In genomic region chr1:203658274-203658673, GRCh38 we compare ENCODE assay signal across 23 cellular contexts. TPM values are rescaled to one million over a fixed set of nuclear protein-coding genes. Genes with fewer than 3 reads are reported as not detected.
DNase-seq lines count a peak whose midpoint lies in the region; ATAC-seq and TF ChIP-seq lines count a peak whose summit lies in the region.
"Had no signal": no experiment of that assay in that cellular context is flagged by ENCODE, and none has a peak within 500 bp of the region (broad histone marks: within the 10 kb centered on the region; RNA-seq: fewer than 3 reads in every experiment).

No MANE protein-coding gene starts in this region.

- no peak for TF ChIP-seq CTCF in esophagus muscularis mucosa (IDR thresholded peaks at IDR 0.05)
- TF ChIP-seq CTCF in uterus (IDR thresholded peaks at IDR 0.05) = no peak

- H3K4me1 ChIP-seq in esophagus muscularis mucosa (peaks cover 51 to 96% (median 91%) of the 10 kb centered on the region in 4 donors), uterus (peaks cover 10 to 11% of the 10 kb centered on the region in 2 donors)

- no peaks in the 10 kb centered on the region for H3K9me3 ChIP-seq in esophagus muscularis mucosa
- no peaks in the 10 kb centered on the region for H3K9me3 ChIP-seq in uterus
- H3K9me3 ChIP-seq: BLaER1 treated with 17β-estradiol and CSF1 and Interleukin-3, amounts not matched to agents 10 nM and 100 nM had no signal

- WGBS in esophagus muscularis mucosa = 77% methylated on average over 4 of the region's 4 CpGs

- TF ChIP-seq EP300 in esophagus muscularis mucosa (IDR thresholded peaks at IDR 0.05) = no peak

- H3K27ac Mint-ChIP-seq in T-helper 2 cell treated with Interferon-gamma antibody and Interleukin-4, amounts not matched to agents 5 μg/mL and 100 μg/mL, for 36 hours = peak overlapping the region; percentile 49
- H3K27ac Mint-ChIP-seq in natural killer cell treated with Interleukin-12 subunit alpha and Interleukin-12 subunit beta and Interleukin-15 and Interleukin-18, amount 100 ng/mL, for 72 hours = peak overlapping the region; percentile 93 to 98

- TF ChIP-seq POLR2A in esophagus muscularis mucosa (IDR thresholded peaks at IDR 0.05; ENCODE audit: low read depth) (no peak), uterus (IDR thresholded peaks at IDR 0.05) (no peak)

- DNase-seq in T-helper 2 cell treated with Interferon-gamma antibody and Interleukin-4, amounts not matched to agents 5 μg/mL and 100 μg/mL, for 36 hours (ENCODE audit: low spot score) = no peak
- DNase-seq in T-helper 2 cell = no peak
- DNase-seq in esophagus muscularis mucosa (ENCODE audit: extremely low spot score) = no peak
- no peak for DNase-seq in natural killer cell treated with Interleukin-12 subunit alpha and Interleukin-12 subunit beta and Interleukin-15 and Interleukin-18, amount 100 ng/mL, for 72 hours (ENCODE audit: low spot score)
- no peak for DNase-seq in uterus
- no peak for DNase-seq in stimulated activated CD4-positive, alpha-beta T cell treated with anti-CD3 and anti-CD28 coated beads, Interleukin-1b, Interleukin-23, amount 100 ng/mL, for 48 hours
- DNase-seq: 8988T; CD4-positive, alpha-beta memory T cell; DMS153; GDM1; MM.1S; NCI-H1048; NCI-H1417 treated with DMSO at 0.1 percent for 48 hours; NCI-H1930; NCI-H2227 treated with DMSO at 0.1 percent for 48 hours; NCI-H510A; NK-92 treated with Interleukin-12 subunit alpha and Interleukin-12 subunit beta, amount 100 ng/mL, for 24 hours; SIG-M5 had no signal

- no peaks in the 10 kb centered on the region for H3K9me3 Mint-ChIP-seq in T-helper 2 cell treated with Interferon-gamma antibody and Interleukin-4, amounts not matched to agents 5 μg/mL and 100 μg/mL, for 36 hours
- no peaks in the 10 kb centered on the region for H3K9me3 Mint-ChIP-seq in natural killer cell treated with Interleukin-12 subunit alpha and Interleukin-12 subunit beta and Interleukin-15 and Interleukin-18, amount 100 ng/mL, for 72 hours
- H3K9me3 Mint-ChIP-seq: CD4-positive, alpha-beta memory T cell had no signal

- H3K4me1 Mint-ChIP-seq in T-helper 2 cell treated with Interferon-gamma antibody and Interleukin-4, amounts not matched to agents 5 μg/mL and 100 μg/mL, for 36 hours (ENCODE audit: low read depth) = peaks cover 53% of the 10 kb centered on the region
- H3K4me1 Mint-ChIP-seq in natural killer cell treated with Interleukin-12 subunit alpha and Interleukin-12 subunit beta and Interleukin-15 and Interleukin-18, amount 100 ng/mL, for 72 hours (ENCODE audit: low read depth in 2 of 2) = peaks cover 52 to 75% of the 10 kb centered on the region in 2 donors

- H3K27me3 ChIP-seq in esophagus muscularis mucosa (no peaks in the 10 kb centered on the region), uterus (no peaks in the 10 kb centered on the region)
- H3K27me3 ChIP-seq: BLaER1 treated with 17β-estradiol and CSF1 and Interleukin-3, amounts not matched to agents 10 nM and 100 nM had no signal

- H3K4me3 Mint-ChIP-seq in T-helper 2 cell treated with Interferon-gamma antibody and Interleukin-4, amounts not matched to agents 5 μg/mL and 100 μg/mL, for 36 hours = no peak overlapping the region
- no peak overlapping the region for H3K4me3 Mint-ChIP-seq in natural killer cell treated with Interleukin-12 subunit alpha and Interleukin-12 subunit beta and Interleukin-15 and Interleukin-18, amount 100 ng/mL, for 72 hours

- H3K36me3 ChIP-seq in esophagus muscularis mucosa = no peaks in the 10 kb centered on the region
- no peaks in the 10 kb centered on the region for H3K36me3 ChIP-seq in uterus

- no peaks in the 10 kb centered on the region for H3K27me3 Mint-ChIP-seq in T-helper 2 cell treated with Interferon-gamma antibody and Interleukin-4, amounts not matched to agents 5 μg/mL and 100 μg/mL, for 36 hours (ENCODE audit: low read depth)
- no peaks in the 10 kb centered on the region for H3K27me3 Mint-ChIP-seq in natural killer cell treated with Interleukin-12 subunit alpha and Interleukin-12 subunit beta and Interleukin-15 and Interleukin-18, amount 100 ng/mL, for 72 hours
- H3K27me3 Mint-ChIP-seq: CD4-positive, alpha-beta memory T cell had no signal

- H3K4me3 ChIP-seq in esophagus muscularis mucosa (no peak overlapping the region), uterus (no peak overlapping the region)
- H3K4me3 ChIP-seq: BLaER1 treated with 17β-estradiol and CSF1 and Interleukin-3, amounts not matched to agents 10 nM and 100 nM had no signal

- ATAC-seq in natural killer cell treated with Interleukin-12 subunit alpha and Interleukin-12 subunit beta and Interleukin-15 and Interleukin-18, amount 100 ng/mL, for 72 hours = no peak
- no peak for ATAC-seq in GM18909 (IDR thresholded peaks at IDR 0.05; ENCODE audit: poor library complexity, unreplicated experiment)
- ATAC-seq in HG02973 (IDR thresholded peaks at IDR 0.05; ENCODE audit: unreplicated experiment) = no peak
- ATAC-seq: Panc1, SK-N-SH treated with all-trans-retinoic acid at 6 μM for 48 hours had no signal

- peaks cover 31% of the 10 kb centered on the region for H3K36me3 Mint-ChIP-seq in T-helper 2 cell treated with Interferon-gamma antibody and Interleukin-4, amounts not matched to agents 5 μg/mL and 100 μg/mL, for 36 hours (ENCODE audit: low read depth)
- peaks cover 4% of the 10 kb centered on the region for H3K36me3 Mint-ChIP-seq in natural killer cell treated with Interleukin-12 subunit alpha and Interleukin-12 subunit beta and Interleukin-15 and Interleukin-18, amount 100 ng/mL, for 72 hours

- H3K27ac ChIP-seq in esophagus muscularis mucosa (replicated peaks in 1 of 4) (peak overlapping the region; percentile 66 to 95 (median 86)), uterus (peak overlapping the region; percentile 41 to 94)
- H3K27ac ChIP-seq: BLaER1 treated with 17β-estradiol and CSF1 and Interleukin-3, amounts not matched to agents 10 nM and 100 nM had no signal

- intact Hi-C loops in esophagus muscularis mucosa (cut with DNase I) (no loop called here), uterus (cut with DNase I; ENCODE audit: low total_unique reads) (no loop called here)

RNA-seq across cellular contexts. Expression of gene ATP2B4, which starts 31.6 kb away (rescaled TPM):
- total RNA-seq in esophagus muscularis mucosa (100 to 1,000 TPM; 177 to 395 (median 260) TPM), uterus (100 to 1,000 TPM in 3 of 4 donors, 10 to 100 TPM in 1; 82.6 to 464 (median 215) TPM)
- total RNA-seq in natural killer cell treated with Interleukin-12 subunit alpha and Interleukin-12 subunit beta and Interleukin-15 and Interleukin-18, amount 100 ng/mL, for 72 hours = 100 to 1,000 TPM; 158 to 191 TPM
